8 cellular contexts compared by ENCODE assay signal in genomic region chr19:48745208-48745995, GRCh38. TPM values are rescaled to one million over a fixed set of nuclear protein-coding genes. Genes with fewer than 3 reads are reported as not detected.
DNase-seq lines count a peak whose midpoint lies in the region; ATAC-seq lines count a peak whose summit lies in the region.

No MANE protein-coding gene starts in this region.

- DNase-seq in DMS114 treated with DMSO at 0.1 percent for 48 hours (lab: John Stamatoyannopoulos, UW; ENCODE audit: unreplicated experiment) = peak; percentile 53
- DNase-seq in Jurkat, Clone E6-1 (ENCODE audit: low read depth, low spot score) = peak; percentile 72
- DNase-seq in SK-MEL-5 (ENCODE audit: low read depth, low spot score) = peak; percentile 71
- DNase-seq in anterior cingulate cortex (lab: John Stamatoyannopoulos, UW) = peak in 49 of 58 donors; percentile 5 to 75 (median 39)
- peak; percentile 70 for DNase-seq in iPS-NIHi7 (ENCODE audit: extremely low spot score)
- peak in 2 of 3 donors; percentile 29 to 53 for DNase-seq in stimulated activated CD4-positive, alpha-beta T cell treated with anti-CD3 and anti-CD28 coated beads, TNF-alpha, amount 100 ng/mL, for 48 hours (ENCODE audit: low read depth in 3 of 3)
- no peak for DNase-seq in NCI-H1048 (lab: John Stamatoyannopoulos, UW)

- peak overlapping the region; percentile 53 for H3K4me3 ChIP-seq in Jurkat, Clone E6-1 (ENCODE audit: low read length)

- no peak for ATAC-seq in GM19452 (IDR thresholded peaks at IDR 0.05; ENCODE audit: unreplicated experiment)

- in situ Hi-C loops in SK-MEL-5 (cut with HindIII; ENCODE audit: low pct_unique_long_range_greater_than_20kb, low sequenced_read_pairs) = no loop called here

RNA-seq across cellular contexts. Expression of gene IZUMO1, which starts 1.3 kb away (rescaled TPM):
- 0.65 TPM for polyA plus RNA-seq in Jurkat, Clone E6-1 (2012; ENCODE audit: insufficient read depth, insufficient read length)
- not detected in 2 replicates for total RNA-seq in SK-MEL-5 (2014; rRNA removed; shearing (Covaris generic))
- not detected in 2 replicates for polyA plus RNA-seq in SK-MEL-5 (2015; cell fraction: cytosol; rRNA removed)
- not detected in 2 replicates for polyA plus RNA-seq in SK-MEL-5 (2015; cell fraction: nucleus; rRNA removed)

RNA-seq across cellular contexts. Expression of gene RASIP1, which starts 5.0 kb away (rescaled TPM):
- 2.2 TPM for polyA plus RNA-seq in Jurkat, Clone E6-1 (2012; ENCODE audit: insufficient read depth, insufficient read length)
- total RNA-seq in SK-MEL-5 (2014; rRNA removed; shearing (Covaris generic)) = 0.71 and 1.2 TPM in 2 replicates
- 0.23 and 1.1 TPM in 2 replicates for polyA plus RNA-seq in SK-MEL-5 (2015; cell fraction: cytosol; rRNA removed)
- polyA plus RNA-seq in SK-MEL-5 (2015; cell fraction: nucleus; rRNA removed) = 1.2 and 2.0 TPM in 2 replicates

RNA-seq across cellular contexts. Expression of gene FUT1, which starts 7.0 kb away (rescaled TPM):
- 0.22 TPM for polyA plus RNA-seq in Jurkat, Clone E6-1 (2012; ENCODE audit: insufficient read depth, insufficient read length)
- total RNA-seq in SK-MEL-5 (2014; rRNA removed; shearing (Covaris generic)) = 0.11 and 0.16 TPM in 2 replicates
- 0.11 and 0.21 TPM in 2 replicates for polyA plus RNA-seq in SK-MEL-5 (2015; cell fraction: cytosol; rRNA removed)
- polyA plus RNA-seq in SK-MEL-5 (2015; cell fraction: nucleus; rRNA removed) = 0.10 and 1.0 TPM in 2 replicates

RNA-seq across cellular contexts. Expression of gene FGF21, which starts 9.9 kb away (rescaled TPM):
- not detected for polyA plus RNA-seq in Jurkat, Clone E6-1 (2012; ENCODE audit: insufficient read depth, insufficient read length)
- total RNA-seq in SK-MEL-5 (2014; rRNA removed; shearing (Covaris generic)) = not detected in 2 replicates
- polyA plus RNA-seq in SK-MEL-5 (2015; cell fraction: cytosol; rRNA removed) = not detected in 2 replicates
- polyA plus RNA-seq in SK-MEL-5 (2015; cell fraction: nucleus; rRNA removed) = not detected in 2 replicates

RNA-seq across cellular contexts. Expression of gene MAMSTR, which starts 25.9 kb away (rescaled TPM):
- polyA plus RNA-seq in Jurkat, Clone E6-1 (2012; ENCODE audit: insufficient read depth, insufficient read length) = 1.1 TPM
- 0.35 and 0.50 TPM in 2 replicates for total RNA-seq in SK-MEL-5 (2014; rRNA removed; shearing (Covaris generic))
- 0.14 and 0.30 TPM in 2 replicates for polyA plus RNA-seq in SK-MEL-5 (2015; cell fraction: cytosol; rRNA removed)
- 0.26 and 2.0 TPM in 2 replicates for polyA plus RNA-seq in SK-MEL-5 (2015; cell fraction: nucleus; rRNA removed)
